14 cellular contexts compared by ENCODE assay signal in genomic region chr16:9219811-9220210, GRCh38.
DNase-seq lines count a peak whose midpoint lies in the region; TF ChIP-seq lines count a peak whose summit lies in the region.
"Had no signal": no experiment of that assay in that cellular context is flagged by ENCODE, and none has a peak within 500 bp of the region (broad histone marks: within the 10 kb centered on the region; RNA-seq: fewer than 3 reads in every experiment).

No MANE protein-coding gene starts in this region.

- H3K79me1 ChIP-seq in mesenchymal stem cell (replicated peaks; ENCODE audit: low read length, poor library complexity, severe bottlenecking) = no peaks in the 10 kb centered on the region

- no peak overlapping the region for H2BK120ac ChIP-seq in mesenchymal stem cell (ENCODE audit: low read depth, low read length)

- H3K4me1 ChIP-seq in A673 (ENCODE audit: insufficient read depth, low read length, poor library complexity, severe bottlenecking) = no peaks in the 10 kb centered on the region
- no peaks in the 10 kb centered on the region for H3K4me1 ChIP-seq in mesenchymal stem cell (ENCODE audit: control insufficient read depth, insufficient read depth, low read depth, low read length)
- H3K4me1 ChIP-seq: BE2C had no signal

- intact Hi-C loops in A673 (cut with micrococcal nuclease; ENCODE audit: unreplicated experiment) = no loop called here

- TF ChIP-seq CTCF in A673 (conservative IDR thresholded peaks at IDR 0.05; ENCODE audit: low read depth, low read length) (no peak), WERI-Rb-1 (IDR thresholded peaks at IDR 0.05; ENCODE audit: low read depth, low read length) (no peak)

- H4K91ac ChIP-seq in mesenchymal stem cell (ENCODE audit: low read length) = no peak overlapping the region

- H3K36me3 ChIP-seq in A673 (ENCODE audit: insufficient read depth, low read length, poor library complexity, severe bottlenecking) (no peaks in the 10 kb centered on the region), WERI-Rb-1 (no peaks in the 10 kb centered on the region), mesenchymal stem cell (ENCODE audit: control insufficient read depth in 1 of 2, insufficient read depth in 2 of 2, low read depth in 1 of 2, low read length in 2 of 2) (no peaks in the 10 kb centered on the region)
- H3K36me3 ChIP-seq: BE2C had no signal

- H3K14ac ChIP-seq in mesenchymal stem cell (ENCODE audit: low read length in 2 of 2) = no peak overlapping the region

- H3K9ac ChIP-seq in mesenchymal stem cell (ENCODE audit: low read length) = no peak overlapping the region

- H2AFZ ChIP-seq in mesenchymal stem cell (ENCODE audit: low read depth, low read length) = no peak overlapping the region

- no peak overlapping the region for H3K23ac ChIP-seq in mesenchymal stem cell (ENCODE audit: low read length in 2 of 2)

- H4K8ac ChIP-seq in mesenchymal stem cell (ENCODE audit: low read length) = no peak overlapping the region

- no peak overlapping the region for H2AK5ac ChIP-seq in mesenchymal stem cell (ENCODE audit: low read length, severe bottlenecking)

- no peaks in the 10 kb centered on the region for H3K27me3 ChIP-seq in A673 (replicated peaks; ENCODE audit: insufficient read depth, low read depth, low read length, poor library complexity)
- no peaks in the 10 kb centered on the region for H3K27me3 ChIP-seq in WERI-Rb-1 (ENCODE audit: insufficient read depth, low read depth, severe bottlenecking)
- no peaks in the 10 kb centered on the region for H3K27me3 ChIP-seq in mesenchymal stem cell (ENCODE audit: control insufficient read depth in 1 of 2, insufficient read depth in 1 of 2, low read length in 2 of 2)
- H3K27me3 ChIP-seq: BE2C had no signal

- CTCF ChIA-PET in A673 (lab: Charles Lee) = no interaction called here

- H3K18ac ChIP-seq in mesenchymal stem cell (ENCODE audit: low read depth in 1 of 2, low read length in 2 of 2) = no peak overlapping the region

- BruUV-seq in A673 (replicated peaks; lab: Mats Ljungman, UMichigan) = no TSS peak

- no peak overlapping the region for H2BK15ac ChIP-seq in mesenchymal stem cell (ENCODE audit: low read depth, poor library complexity, severe bottlenecking)

- no peak overlapping the region for H3K4me3 ChIP-seq in A673 (ENCODE audit: low read depth, low read length, poor library complexity, severe bottlenecking)
- no peak overlapping the region for H3K4me3 ChIP-seq in WERI-Rb-1 (ENCODE audit: low read depth, low read length)
- H3K4me3 ChIP-seq in mesenchymal stem cell (ENCODE audit: insufficient read depth in 1 of 2, low read depth in 1 of 2, low read length in 2 of 2) = no peak overlapping the region

- peak; percentile 38 for DNase-seq in A673 (ENCODE audit: low spot score)
- peak; percentile 32 for DNase-seq in WERI-Rb-1
- peak; percentile 52 for DNase-seq in myocyte (ENCODE audit: low read depth)
- DNase-seq in putamen (ENCODE audit: low spot score) = peak; percentile 17
- DNase-seq in mesenchymal stem cell = no peak
- no peak for DNase-seq in DMS 273 (lab: John Stamatoyannopoulos, UW; ENCODE audit: unreplicated experiment)
- no peak for DNase-seq in NCI-H1048 (lab: John Stamatoyannopoulos, UW)
- DNase-seq: BE2C; CD4-positive, alpha-beta memory T cell; DND-41; GDM1; GOT3; H9 had no signal

- 54% methylated on average over 4 of the region's 6 CpGs for WGBS in mesenchymal stem cell

- POLR2A ChIA-PET in A673 (lab: Charles Lee; ENCODE audit: low non-redundant PET) = no interaction called here

- no peak overlapping the region for H3K4me2 ChIP-seq in mesenchymal stem cell (ENCODE audit: low read length, poor library complexity, severe bottlenecking)

- no peak overlapping the region for H3K27ac ChIP-seq in A673 (ENCODE audit: low read depth, low read length, poor library complexity, severe bottlenecking)
- peak overlapping the region; percentile 69 for H3K27ac ChIP-seq in WERI-Rb-1
- no peak overlapping the region for H3K27ac ChIP-seq in mesenchymal stem cell (ENCODE audit: low read length, poor library complexity, severe bottlenecking)
- H3K27ac ChIP-seq: C4-2B had no signal

- no peaks in the 10 kb centered on the region for H3K9me3 ChIP-seq in A673 (ENCODE audit: low read depth, low read length, poor library complexity, severe bottlenecking)
- no peaks in the 10 kb centered on the region for H3K9me3 ChIP-seq in WERI-Rb-1 (ENCODE audit: severe bottlenecking)
- no peaks in the 10 kb centered on the region for H3K9me3 ChIP-seq in mesenchymal stem cell (ENCODE audit: control insufficient read depth, low read length)
- H3K9me3 ChIP-seq: BE2C had no signal

- H2BK5ac ChIP-seq in mesenchymal stem cell (ENCODE audit: low read depth, low read length, poor library complexity, severe bottlenecking) = no peak overlapping the region

- H2BK12ac ChIP-seq in mesenchymal stem cell (ENCODE audit: low read length in 2 of 2) = no peak overlapping the region

- no peak overlapping the region for H3K4ac ChIP-seq in mesenchymal stem cell (ENCODE audit: low read depth in 1 of 2, low read length in 2 of 2)

Comparison
In these comparisons a context has a peak if more than half of its experiments do, and no peak if none do; other contexts are left out.
1. DNase-seq: peak in A673 (single experiment), WERI-Rb-1 (single experiment), myocyte (single experiment) and putamen (single experiment); none in mesenchymal stem cell (single experiment), DMS 273 (single experiment) and NCI-H1048 (single experiment).